In genomic region chr3:143786229-143787199, GRCh38 we compare ENCODE assay signal across 11 cellular contexts.
DNase-seq lines count a peak whose midpoint lies in the region; ATAC-seq, FAIRE-seq and TF ChIP-seq lines count a peak whose summit lies in the region.
"Had no signal": no experiment of that assay in that cellular context is flagged by ENCODE, and none has a peak within 500 bp of the region (broad histone marks: within the 10 kb centered on the region; RNA-seq: fewer than 3 reads in every experiment).

No MANE protein-coding gene starts in this region.

- peak overlapping the region; percentile 25 for H3K27ac Mint-ChIP-seq in mesothelial cell of epicardium

- H3K4me1 ChIP-seq in H1 (replicated peaks in 1 of 4; ENCODE audit: control insufficient read depth in 3 of 4, insufficient read depth in 4 of 4, low read length in 3 of 4) (peaks cover 0 to 10% (median 1%) of the 10 kb centered on the region in 4 experiments; a peak in 4 of 7 replicates), tibial nerve (peaks cover 0 to 14% (median 2%) of the 10 kb centered on the region in 4 donors)

- H3K36me3 ChIP-seq in H1 (ENCODE audit: control insufficient read depth in 2 of 4, insufficient read depth in 4 of 4, low read length in 3 of 4) (no peaks in the 10 kb centered on the region), tibial nerve (no peaks in the 10 kb centered on the region)

- no peak overlapping the region for H3K27ac ChIP-seq in H1 (ENCODE audit: low read depth, low read length)
- H3K27ac ChIP-seq in tibial nerve = peak overlapping the region in 1 of 4 donors; percentile 59

- no peaks in the 10 kb centered on the region for H3K23me2 ChIP-seq in H1 (ENCODE audit: low read depth, low read length)

- no peaks in the 10 kb centered on the region for H3K79me2 ChIP-seq in H1 (ENCODE audit: control insufficient read depth in 1 of 2, insufficient read depth in 2 of 2, low read length in 2 of 2)

- no peak overlapping the region for H2BK15ac ChIP-seq in H1 (ENCODE audit: low read length)

- H3K56ac ChIP-seq in H1 (replicated peaks; ENCODE audit: insufficient read length, low read depth, low read length) = no peak overlapping the region

- no peaks in the 10 kb centered on the region for H3K27me3 Mint-ChIP-seq in mesothelial cell of epicardium (ENCODE audit: low read depth)

- no peak for TF ChIP-seq RAD21 in H1 (IDR thresholded peaks at IDR 0.05 in 1 of 2, conservative IDR thresholded peaks at IDR 0.05 in 1 of 2; ENCODE audit: low read depth in 2 of 2, low read length in 2 of 2)

- H3K9me3 ChIP-seq in H1 (ENCODE audit: insufficient read depth in 2 of 2, low read depth in 1 of 2, low read length in 1 of 2) = no peaks in the 10 kb centered on the region
- no peaks in the 10 kb centered on the region for H3K9me3 ChIP-seq in tibial nerve

- no peak for ATAC-seq in HG02588 (IDR thresholded peaks at IDR 0.05; ENCODE audit: unreplicated experiment)
- ATAC-seq in HG02884 (IDR thresholded peaks at IDR 0.05; ENCODE audit: unreplicated experiment) = no peak

- peaks cover 6% of the 10 kb centered on the region for H3K9me3 Mint-ChIP-seq in mesothelial cell of epicardium

- no peaks in the 10 kb centered on the region for H4K20me1 ChIP-seq in H1 (replicated peaks in 1 of 2; ENCODE audit: control insufficient read depth in 1 of 2, insufficient read depth in 2 of 2, low read length in 2 of 2)

- TF ChIP-seq EP300 in H1 (IDR thresholded peaks at IDR 0.05; ENCODE audit: borderline replicate concordance in 1 of 2, low read depth in 2 of 2, low read length in 2 of 2) (no peak), tibial nerve (IDR thresholded peaks at IDR 0.05) (no peak)

- no peak for TF ChIP-seq POLR2A in NB4 (IDR thresholded peaks at IDR 0.05; ENCODE audit: extremely low read depth, insufficient read length)
- no peak for TF ChIP-seq POLR2A in H1 (IDR thresholded peaks at IDR 0.05; ENCODE audit: control extremely low read depth in 1 of 2, low read depth in 2 of 2, low read length in 2 of 2)
- TF ChIP-seq POLR2A in tibial nerve (IDR thresholded peaks at IDR 0.05) = no peak

- H2BK20ac ChIP-seq in H1 (ENCODE audit: low read length) = no peak overlapping the region

- H3K4me2 ChIP-seq in H1 (ENCODE audit: insufficient read depth in 1 of 2, low read depth in 2 of 2, low read length in 2 of 2) = no peak overlapping the region

- H3K4me3 Mint-ChIP-seq in mesothelial cell of epicardium = no peak overlapping the region

- no peaks in the 10 kb centered on the region for H3K79me1 ChIP-seq in H1 (ENCODE audit: low read depth, low read length)

- H3K4me3 ChIP-seq in NB4 (ENCODE audit: low read depth, low read length) = no peak overlapping the region
- no peak overlapping the region for H3K4me3 ChIP-seq in H1 (ENCODE audit: extremely low read depth in 1 of 4, insufficient read depth in 2 of 4, low read depth in 3 of 4, low read length in 4 of 4)
- H3K4me3 ChIP-seq in tibial nerve = no peak overlapping the region

- no peak overlapping the region for H4K5ac ChIP-seq in H1 (ENCODE audit: insufficient read length, low read depth, low read length)

- H2BK5ac ChIP-seq in H1 (ENCODE audit: low read depth, low read length) = no peak overlapping the region

- no peak overlapping the region for H2BK120ac ChIP-seq in H1 (replicated peaks; ENCODE audit: low read depth, low read length)

- POLR2A ChIA-PET in H1 (lab: Charles Lee; ENCODE audit: partially characterized antibody) = no interaction called here

- no peak overlapping the region for H3K14ac ChIP-seq in H1 (ENCODE audit: insufficient read length)

- no peaks in the 10 kb centered on the region for H3K36me3 Mint-ChIP-seq in mesothelial cell of epicardium

- no peak overlapping the region for H4K91ac ChIP-seq in H1 (replicated peaks; ENCODE audit: insufficient read length, low read length)

- H3K4ac ChIP-seq in H1 (replicated peaks; ENCODE audit: insufficient read length, low read depth, low read length) = no peak overlapping the region

- WGBS in H1 (ENCODE audit: extremely low coverage in 1 of 2, insufficient coverage in 1 of 2, insufficient read length in 1 of 2, insufficient replicate concordance in 2 of 2, low coverage in 1 of 2, low lambda C conversion rate in 2 of 2, missing lambda C conversion rate in 1 of 2), 2 experiments = 82% methylated on average over 9 of the region's 9 CpGs; no CpG with 5 or more reads in 1 of the 2 experiments
- 41 to 43% methylated on average over 9 of the region's 9 CpGs for WGBS in tibial nerve, 2 donors

- no peak overlapping the region for H3K18ac ChIP-seq in H1 (ENCODE audit: extremely low read depth, low read length)

- H2AK5ac ChIP-seq in H1 (ENCODE audit: low read depth, low read length) = no peak overlapping the region

- no peak overlapping the region for H2BK12ac ChIP-seq in H1 (ENCODE audit: low read depth, low read length)

- DNase-seq in NB4 (ENCODE audit: low read depth) = peak; percentile 63
- no peak for DNase-seq in H1 (ENCODE audit: low read depth in 1 of 2, low spot score in 2 of 2)
- DNase-seq in mesothelial cell of epicardium (ENCODE audit: low spot score in 2 of 2, unreplicated experiment in 2 of 2) = no peak
- DNase-seq in tibial nerve (ENCODE audit: low spot score in 2 of 2) = peak; percentile 16 to 56
- DNase-seq in OCI-M2 (lab: John Stamatoyannopoulos, UW; ENCODE audit: unreplicated experiment) = no peak
- no peak for DNase-seq in putamen (ENCODE audit: low spot score)
- DNase-seq: central memory CD4-positive, alpha-beta T cell; NCI-H1417; SIG-M5 had no signal

- peaks cover 18% of the 10 kb centered on the region for H3K4me1 Mint-ChIP-seq in mesothelial cell of epicardium

- peak overlapping the region in 1 of 4 experiments; percentile 43; a peak in 1 of 7 replicates for H3K9ac ChIP-seq in H1 (replicated peaks in 1 of 4; ENCODE audit: extremely low read depth in 1 of 4, low read depth in 3 of 4, low read length in 3 of 4)

- H3K27me3 ChIP-seq in H1 (replicated peaks in 1 of 4; ENCODE audit: control insufficient read depth in 3 of 4, extremely low read depth in 1 of 4, insufficient read depth in 3 of 4, low read length in 3 of 4) (no peaks in the 10 kb centered on the region), tibial nerve (no peaks in the 10 kb centered on the region)

- TF ChIP-seq CTCF in NB4 (IDR thresholded peaks at IDR 0.05; ENCODE audit: low read depth, low read length) = no peak
- no peak for TF ChIP-seq CTCF in H1 (IDR thresholded peaks at IDR 0.05; ENCODE audit: control extremely low read depth in 1 of 3, insufficient read depth in 1 of 3, low read depth in 1 of 3, low read length in 3 of 3)
- TF ChIP-seq CTCF in mesothelial cell of epicardium (IDR thresholded peaks at IDR 0.05; ENCODE audit: unreplicated experiment) = no peak
- no peak for TF ChIP-seq CTCF in tibial nerve (IDR thresholded peaks at IDR 0.05)

- H2AFZ ChIP-seq in H1 (ENCODE audit: low read length) = 0 out of 2 replicates have a peak overlapping the region, but pooled peaks have one; percentile 5

- no peak for FAIRE-seq in H1 (lab: Jason Lieb, UNC)

- no peak overlapping the region for H3K23ac ChIP-seq in H1 (ENCODE audit: insufficient read length)

- no peak overlapping the region for H4K8ac ChIP-seq in H1 (ENCODE audit: extremely low read depth, insufficient read depth, low read length)

- CTCF ChIA-PET in H1 (lab: Charles Lee; ENCODE audit: partially characterized antibody) = interaction anchor here (0.5 to 1.8 kb wide), 4 partner anchors 11 to 171 kb away, joined by 3 to 8 read pairs (median 4); no protein-coding TSS in a partner anchor

TF ChIP-seq in H1, 55 proteins besides CTCF, POLR2A, EP300 and RAD21 (continues in another document):
- TF ChIP-seq TEAD4 (IDR thresholded peaks at IDR 0.05; ENCODE audit: low read depth, low read length) = no peak
- no peak for TF ChIP-seq MAX (IDR thresholded peaks at IDR 0.05)
- TF ChIP-seq HDAC6 (IDR thresholded peaks at IDR 0.05; ENCODE audit: low read depth, low read length) = no peak
- no peak for TF ChIP-seq CTBP2 (IDR thresholded peaks at IDR 0.05; ENCODE audit: borderline replicate concordance, insufficient read depth, insufficient read length, low read length)
- no peak for TF ChIP-seq CREB1 (IDR thresholded peaks at IDR 0.05)

Comparison
In these comparisons a context has a peak if more than half of its experiments do, and no peak if none do; other contexts are left out.
1. DNase-seq: peak in NB4 (single experiment) and tibial nerve (2 of 2); none in H1 (0 of 2), mesothelial cell of epicardium (0 of 2), OCI-M2 (single experiment) and putamen (single experiment).